19 cellular contexts compared by ENCODE assay signal in genomic region chr15:28986108-28986507, GRCh38.
DNase-seq lines count a peak whose midpoint lies in the region; ATAC-seq, FAIRE-seq and TF ChIP-seq lines count a peak whose summit lies in the region.
"Had no signal": no experiment of that assay in that cellular context is flagged by ENCODE, and none has a peak within 500 bp of the region (broad histone marks: within the 10 kb centered on the region; RNA-seq: fewer than 3 reads in every experiment).

No MANE protein-coding gene starts in this region.

- no peaks in the 10 kb centered on the region for H3K79me2 ChIP-seq in H1 (ENCODE audit: control insufficient read depth in 1 of 2, insufficient read depth in 2 of 2, low read length in 2 of 2)

- no peak overlapping the region for H3K23ac ChIP-seq in H1 (ENCODE audit: insufficient read length)

- no peak overlapping the region for H4K5ac ChIP-seq in H1 (ENCODE audit: insufficient read length, low read depth, low read length)

- no peak overlapping the region for H3K56ac ChIP-seq in H1 (replicated peaks; ENCODE audit: insufficient read length, low read depth, low read length)

- no peak overlapping the region for H3K4ac ChIP-seq in H1 (replicated peaks; ENCODE audit: insufficient read length, low read depth, low read length)

- no peak overlapping the region for H3K9ac ChIP-seq in H1 (replicated peaks in 1 of 4; ENCODE audit: extremely low read depth in 1 of 4, low read depth in 3 of 4, low read length in 3 of 4)

- no peak overlapping the region for H4K91ac ChIP-seq in H1 (replicated peaks; ENCODE audit: insufficient read length, low read length)

- no peak overlapping the region for H3K18ac ChIP-seq in H1 (ENCODE audit: extremely low read depth, low read length)

- H3K23me2 ChIP-seq in H1 (ENCODE audit: low read depth, low read length) = no peaks in the 10 kb centered on the region

- ATAC-seq in T-cell (replicated peaks in 1 of 4) (peak; percentile 39 to 70 (median 46)), heart right ventricle (no peak)

- 95% methylated on average over 9 of the region's 9 CpGs; no CpG with 5 or more reads in 1 of the 2 experiments for WGBS in H1 (ENCODE audit: extremely low coverage in 1 of 2, insufficient coverage in 1 of 2, insufficient read length in 1 of 2, insufficient replicate concordance in 2 of 2, low coverage in 1 of 2, low lambda C conversion rate in 2 of 2, missing lambda C conversion rate in 1 of 2), 2 experiments
- 74 to 76% methylated on average over 9 of the region's 9 CpGs for WGBS in lower leg skin, 2 donors
- 80 to 84% methylated on average over 9 of the region's 9 CpGs for WGBS in heart right ventricle, 2 donors

- H2BK15ac ChIP-seq in H1 (ENCODE audit: low read length) = no peak overlapping the region

- peaks cover 0 to 12% (median 4%) of the 10 kb centered on the region in 3 donors for H3K36me3 Mint-ChIP-seq in CD8-positive, alpha-beta memory T cell
- H3K36me3 Mint-ChIP-seq in T-cell (peaks cover 8% of the 10 kb centered on the region), neural crest cell (ENCODE audit: low read depth) (peaks cover 4% of the 10 kb centered on the region)

- no peak overlapping the region for H2BK12ac ChIP-seq in H1 (ENCODE audit: low read depth, low read length)

- H2AK5ac ChIP-seq in H1 (ENCODE audit: low read depth, low read length) = peak overlapping the region; percentile 78; the same call in 1 of the 2 replicates

- intact Hi-C loops in lower leg skin (cut with DNase I; ENCODE audit: low total_unique reads) (no loop called here), heart right ventricle (cut with DNase I) (no loop called here)

- no peak for TF ChIP-seq RAD21 in H1 (IDR thresholded peaks at IDR 0.05 in 1 of 2, conservative IDR thresholded peaks at IDR 0.05 in 1 of 2; ENCODE audit: low read depth in 2 of 2, low read length in 2 of 2)

- no peak for FAIRE-seq in H1 (lab: Jason Lieb, UNC)
- FAIRE-seq: colon, endothelial cell of umbilical vein had no signal

- H3K14ac ChIP-seq in H1 (ENCODE audit: insufficient read length) = no peak overlapping the region

- peaks cover 0 to 3% of the 10 kb centered on the region in 2 experiments for H4K20me1 ChIP-seq in H1 (replicated peaks in 1 of 2; ENCODE audit: control insufficient read depth in 1 of 2, insufficient read depth in 2 of 2, low read length in 2 of 2)

- no peak overlapping the region for H2AFZ ChIP-seq in H1 (ENCODE audit: low read length)

- TF ChIP-seq POLR2A in H1 (IDR thresholded peaks at IDR 0.05; ENCODE audit: control extremely low read depth in 1 of 2, low read depth in 2 of 2, low read length in 2 of 2) = no peak
- TF ChIP-seq POLR2A in lower leg skin (IDR thresholded peaks at IDR 0.05) = no peak

- H2BK120ac ChIP-seq in H1 (replicated peaks; ENCODE audit: low read depth, low read length) = no peak overlapping the region

- H3K36me3 ChIP-seq in CD8-positive, alpha-beta memory T cell (ENCODE audit: insufficient read depth, low read length) = no peaks in the 10 kb centered on the region
- H3K36me3 ChIP-seq in H1 (ENCODE audit: control insufficient read depth in 2 of 4, insufficient read depth in 4 of 4, low read length in 3 of 4) (no peaks in the 10 kb centered on the region), heart right ventricle (no peaks in the 10 kb centered on the region)
- H3K36me3 ChIP-seq: ascending aorta, sigmoid colon, uterus had no signal

- peaks cover 24 to 78% (median 27%) of the 10 kb centered on the region in 3 donors for H3K4me1 Mint-ChIP-seq in CD8-positive, alpha-beta memory T cell
- H3K4me1 Mint-ChIP-seq in T-cell (peaks cover 51 to 67% (median 52%) of the 10 kb centered on the region in 3 donors), neural crest cell (peaks cover 45% of the 10 kb centered on the region)

- POLR2A ChIA-PET in CD8-positive, alpha-beta memory T cell (lab: Charles Lee) = no interaction called here
- POLR2A ChIA-PET in T-cell (lab: Charles Lee) = no interaction called here
- POLR2A ChIA-PET in H1 (lab: Charles Lee; ENCODE audit: partially characterized antibody) = no interaction called here

- H3K4me1 ChIP-seq in CD8-positive, alpha-beta memory T cell (ENCODE audit: insufficient read depth, low read length) = peaks cover 18% of the 10 kb centered on the region
- peaks cover 2 to 6% (median 5%) of the 10 kb centered on the region in 4 experiments; a peak in 6 of 7 replicates for H3K4me1 ChIP-seq in H1 (replicated peaks in 1 of 4; ENCODE audit: control insufficient read depth in 3 of 4, insufficient read depth in 4 of 4, low read length in 3 of 4)
- H3K4me1 ChIP-seq in heart right ventricle = no peaks in the 10 kb centered on the region
- H3K4me1 ChIP-seq: ascending aorta, sigmoid colon, uterus had no signal

- H2BK5ac ChIP-seq in H1 (ENCODE audit: low read depth, low read length) = no peak overlapping the region

- H4K8ac ChIP-seq in H1 (ENCODE audit: extremely low read depth, insufficient read depth, low read length) = no peak overlapping the region

- no peaks in the 10 kb centered on the region for H3K79me1 ChIP-seq in H1 (ENCODE audit: low read depth, low read length)

- H3K27ac Mint-ChIP-seq in CD8-positive, alpha-beta memory T cell = peak overlapping the region; percentile 37 to 100 (median 94)
- peak overlapping the region; percentile 68 to 85 for H3K27ac Mint-ChIP-seq in T-cell
- H3K27ac Mint-ChIP-seq in neural crest cell (ENCODE audit: unreplicated experiment) = peak overlapping the region; percentile 71
- H3K27ac Mint-ChIP-seq: activated T-helper 2 cell treated with anti-CD3 and anti-CD28 coated beads, Interferon-gamma antibody, Interleukin-2, Interleukin-4, amounts not matched to agents 10 μg/mL and 5 μg/mL and 100 μg/mL, durations not matched to agents 14 hours and 24 hours and 36 hours had no signal

- peak; percentile 11 to 76 (median 21) for DNase-seq in CD8-positive, alpha-beta memory T cell
- peak in 10 of 34 experiments; percentile 15 to 50 (median 29) for DNase-seq in T-cell
- DNase-seq in H1 (ENCODE audit: low read depth in 1 of 2, low spot score in 2 of 2) = no peak
- no peak for DNase-seq in neural crest cell (ENCODE audit: low read depth, low spot score)
- no peak for DNase-seq in HK-2 (ENCODE audit: unreplicated experiment)
- no peak for DNase-seq in lower leg skin (ENCODE audit: low spot score in 2 of 2)
- no peak for DNase-seq in heart right ventricle
- DNase-seq: kidney glomerular epithelial cell, NCI-H2227 treated with DMSO at 0.1 percent for 48 hours, occipital lobe, sigmoid colon, SW 1271, uterus had no signal

- no peaks in the 10 kb centered on the region for H3K27me3 Mint-ChIP-seq in CD8-positive, alpha-beta memory T cell
- no peaks in the 10 kb centered on the region for H3K27me3 Mint-ChIP-seq in T-cell
- peaks cover under 1% of the 10 kb centered on the region for H3K27me3 Mint-ChIP-seq in neural crest cell (ENCODE audit: low read depth)

- H3K27me3 ChIP-seq in CD8-positive, alpha-beta memory T cell (ENCODE audit: insufficient read depth, low read length, poor library complexity, severe bottlenecking) = no peaks in the 10 kb centered on the region
- no peaks in the 10 kb centered on the region; a peak in 1 of 7 replicates for H3K27me3 ChIP-seq in H1 (replicated peaks in 1 of 4; ENCODE audit: control insufficient read depth in 3 of 4, extremely low read depth in 1 of 4, insufficient read depth in 3 of 4, low read length in 3 of 4)
- H3K27me3 ChIP-seq in heart right ventricle = peaks cover 0 to 3% (median 0%) of the 10 kb centered on the region in 7 donors
- H3K27me3 ChIP-seq: ascending aorta, sigmoid colon, uterus had no signal

- no peak overlapping the region for H3K27ac ChIP-seq in CD8-positive, alpha-beta memory T cell (ENCODE audit: low read depth, low read length)
- H3K27ac ChIP-seq in H1 (ENCODE audit: low read depth, low read length) (no peak overlapping the region), heart right ventricle (no peak overlapping the region)
- H3K27ac ChIP-seq: ascending aorta, uterus, VCaP had no signal

- TF ChIP-seq CTCF in H1 (IDR thresholded peaks at IDR 0.05; ENCODE audit: control extremely low read depth in 1 of 3, insufficient read depth in 1 of 3, low read depth in 1 of 3, low read length in 3 of 3) = no peak
- no peak for TF ChIP-seq CTCF in neural crest cell (conservative IDR thresholded peaks at IDR 0.05)
- no peak for TF ChIP-seq CTCF in lower leg skin (IDR thresholded peaks at IDR 0.05)
- TF ChIP-seq CTCF in heart right ventricle (IDR thresholded peaks at IDR 0.05) = no peak

- CTCF ChIA-PET in CD8-positive, alpha-beta memory T cell (lab: Charles Lee) = interaction anchor here (0.8 to 0.9 kb wide), 2 partner anchors 11 to 101 kb away, joined by 3 read pairs; partner anchors contain the start of gene APBA2
- CTCF ChIA-PET in T-cell (lab: Charles Lee) (no interaction called here), H1 (lab: Charles Lee; ENCODE audit: partially characterized antibody) (interaction anchor here (1.5 to 6.0 kb wide), 5 partner anchors 7 to 118 kb away, joined by 5 to 46 read pairs (median 7); no protein-coding TSS in a partner anchor)

- no peak overlapping the region for H3K4me3 ChIP-seq in CD8-positive, alpha-beta memory T cell (ENCODE audit: low read length)
- H3K4me3 ChIP-seq in H1 (ENCODE audit: extremely low read depth in 1 of 4, insufficient read depth in 2 of 4, low read depth in 3 of 4, low read length in 4 of 4) = no peak overlapping the region
- no peak overlapping the region for H3K4me3 ChIP-seq in lower leg skin (ENCODE audit: low read depth, poor library complexity, severe bottlenecking)
- H3K4me3 ChIP-seq in heart right ventricle = no peak overlapping the region
- H3K4me3 ChIP-seq: ascending aorta, sigmoid colon, uterus had no signal

- no peak overlapping the region for H2BK20ac ChIP-seq in H1 (ENCODE audit: low read length)

- TF ChIP-seq EP300 in H1 (IDR thresholded peaks at IDR 0.05; ENCODE audit: borderline replicate concordance in 1 of 2, low read depth in 2 of 2, low read length in 2 of 2) = no peak

- peak overlapping the region; percentile 26 to 86 (median 67) for H3K4me3 Mint-ChIP-seq in CD8-positive, alpha-beta memory T cell
- H3K4me3 Mint-ChIP-seq in T-cell (peak overlapping the region; percentile 43 to 55 (median 43)), neural crest cell (no peak overlapping the region)
- H3K4me3 Mint-ChIP-seq: mesothelial cell of epicardium had no signal

- no peak overlapping the region for H3K4me2 ChIP-seq in H1 (ENCODE audit: insufficient read depth in 1 of 2, low read depth in 2 of 2, low read length in 2 of 2)

- peaks cover 7% of the 10 kb centered on the region for H3K9me3 ChIP-seq in CD8-positive, alpha-beta memory T cell (ENCODE audit: low read length)
- H3K9me3 ChIP-seq in H1 (ENCODE audit: insufficient read depth in 2 of 2, low read depth in 1 of 2, low read length in 1 of 2) = no peaks in the 10 kb centered on the region
- no peaks in the 10 kb centered on the region for H3K9me3 ChIP-seq in heart right ventricle
- H3K9me3 ChIP-seq: ascending aorta, sigmoid colon, uterus had no signal

- no peaks in the 10 kb centered on the region for H3K9me3 Mint-ChIP-seq in CD8-positive, alpha-beta memory T cell
- H3K9me3 Mint-ChIP-seq in T-cell (peaks cover 0 to 4% (median 0%) of the 10 kb centered on the region in 3 donors), neural crest cell (peaks cover under 1% of the 10 kb centered on the region)
- H3K9me3 Mint-ChIP-seq: activated T-helper 2 cell treated with anti-CD3 and anti-CD28 coated beads, Interferon-gamma antibody, Interleukin-2, Interleukin-4, amounts not matched to agents 10 μg/mL and 5 μg/mL and 100 μg/mL, durations not matched to agents 14 hours and 24 hours and 36 hours had no signal

Comparison
In these comparisons a context has a peak if more than half of its experiments do, and no peak if none do; other contexts are left out.
1. DNase-seq: peak in CD8-positive, alpha-beta memory T cell (5 of 5); none in H1 (0 of 2), neural crest cell (single experiment), HK-2 (single experiment), lower leg skin (0 of 2) and heart right ventricle (0 of 2).
2. ATAC-seq: peak in T-cell (4 of 4); none in heart right ventricle (0 of 8).
3. CTCF ChIA-PET loops: an anchor here in CD8-positive, alpha-beta memory T cell (0.8 to 0.9 kb wide) and H1 (1.5 to 6.0 kb wide); none called in T-cell.
4. Peak in every context shown above with its lines, with median percentiles within 50 percentile points of each other: H3K27ac Mint-ChIP-seq.